Comparison of ENCODE assay signal across 21 cellular contexts in the genomic region with DNA sequence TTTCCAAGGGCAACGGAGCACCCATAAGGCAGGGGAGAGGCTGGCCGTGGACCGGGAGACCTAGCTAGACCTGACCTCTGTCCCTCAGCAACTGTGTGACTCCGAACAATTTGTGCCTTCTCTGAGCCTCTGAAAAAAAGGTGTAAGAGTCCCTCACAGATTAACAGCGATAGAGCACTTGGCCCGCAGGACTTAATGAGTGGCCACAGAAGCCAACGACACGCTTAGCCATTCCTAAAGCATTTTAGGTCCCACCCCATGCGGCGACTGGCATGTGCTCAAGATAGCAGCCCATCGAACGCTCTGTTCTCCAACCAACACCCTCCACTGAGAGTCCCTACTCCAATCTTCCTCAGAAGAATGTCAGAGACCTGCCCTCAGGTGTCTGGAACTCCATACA. TPM values are rescaled to one million over a fixed set of nuclear protein-coding genes. Genes with fewer than 3 reads are reported as not detected.
DNase-seq lines count a peak whose midpoint lies in the region; ATAC-seq and TF ChIP-seq lines count a peak whose summit lies in the region.
"Had no signal": no experiment of that assay in that cellular context is flagged by ENCODE, and none has a peak within 500 bp of the region (broad histone marks: within the 10 kb centered on the region; RNA-seq: fewer than 3 reads in every experiment).

No MANE protein-coding gene starts in this region.

- peaks cover 12% of the 10 kb centered on the region for H3K9me3 Mint-ChIP-seq in nephron

- peaks cover 45% of the 10 kb centered on the region for H3K27me3 Mint-ChIP-seq in nephron (ENCODE audit: low read depth)

- no peak overlapping the region for H3K27ac Mint-ChIP-seq in nephron
- H3K27ac Mint-ChIP-seq: CD4-positive, CD25-positive, alpha-beta regulatory T cell; HFFc6; naive thymus-derived CD4-positive, alpha-beta T cell had no signal

- no peak overlapping the region for H3K27ac ChIP-seq in ectodermal cell (ENCODE audit: insufficient read depth, low read depth, low read length, poor library complexity, severe bottlenecking)
- H3K27ac ChIP-seq: gastroesophageal sphincter, stomach had no signal

- peak overlapping the region; percentile 58 for H3K4me3 ChIP-seq in ectodermal cell (ENCODE audit: insufficient read depth, low read depth, low read length)
- H3K4me3 ChIP-seq: gastroesophageal sphincter, stomach had no signal

- no peak for TF ChIP-seq CTCF in nephron (IDR thresholded peaks at IDR 0.05; ENCODE audit: unreplicated experiment in 3 of 3)

- peaks cover 8% of the 10 kb centered on the region for H3K4me1 Mint-ChIP-seq in nephron

- no peaks in the 10 kb centered on the region for H3K9me3 ChIP-seq in ectodermal cell (ENCODE audit: control insufficient read depth, low read length)

- H3K36me3 Mint-ChIP-seq in nephron (ENCODE audit: low read depth): peaks cover 5% of the 10 kb centered on the region
- H3K36me3 Mint-ChIP-seq: CD4-positive, CD25-positive, alpha-beta regulatory T cell had no signal

- intact Hi-C loops in left ventricle myocardium superior (cut with micrococcal nuclease) (no loop called here), Right ventricle myocardium superior (cut with DNase I) (no loop called here)

- no peaks in the 10 kb centered on the region for H3K36me3 ChIP-seq in ectodermal cell (ENCODE audit: control insufficient read depth, insufficient read depth, low read length)
- H3K36me3 ChIP-seq: gastroesophageal sphincter, stomach had no signal

- H3K27me3 ChIP-seq in ectodermal cell (ENCODE audit: control insufficient read depth, insufficient read depth, low read length, poor library complexity, severe bottlenecking): peaks cover 4% of the 10 kb centered on the region

- 89 to 93% methylated on average over 12 of the region's 12 CpGs for WGBS in ectodermal cell, 2 experiments

- DNase-seq in left ventricle myocardium superior: peak; percentile 13
- no peak for DNase-seq in Right ventricle myocardium superior
- no peak for DNase-seq in activated CD4-positive, alpha-beta T cell treated with anti-CD3 and anti-CD28 coated beads, Interleukin-2, amount 50 U/mL, for 1 hour
- DNase-seq in NCI-H748 treated with DMSO at 0.1 percent for 48 hours (lab: John Stamatoyannopoulos, UW): no peak
- no peak for DNase-seq in cerebellar nuclear complex (lab: John Stamatoyannopoulos, UW)
- no peak for DNase-seq in NCI-H1417 (lab: John Stamatoyannopoulos, UW)
- DNase-seq: activated CD4-positive, alpha-beta T cell treated with anti-CD3 and anti-CD28 coated beads for 1 hour; CD4-positive, CD25-positive, alpha-beta regulatory T cell; DND-41; HFFc6; naive thymus-derived CD4-positive, alpha-beta T cell; NCI-H1105 treated with DMSO at 0.1 percent for 48 hours; NK-92 treated with Interleukin-12 subunit alpha and Interleukin-12 subunit beta, amount 100 ng/mL, for 24 hours; SHP77 treated with DMSO at 0.1 percent for 48 hours; stomach; T-helper 2 cell had no signal

- peak overlapping the region; percentile 77 to 86 (median 84) for H3K4me3 Mint-ChIP-seq in nephron
- H3K4me3 Mint-ChIP-seq: HFFc6 had no signal

- H3K4me1 ChIP-seq in ectodermal cell (ENCODE audit: control insufficient read depth, insufficient read depth, low read length): peaks cover 7% of the 10 kb centered on the region

- ATAC-seq in left ventricle myocardium superior (no peak), Right ventricle myocardium superior (ENCODE audit: poor library complexity) (no peak)
- ATAC-seq: gastroesophageal sphincter; naive thymus-derived CD4-positive, alpha-beta T cell had no signal

RNA-seq across cellular contexts. Expression of gene SULT4A1, which starts 1.5 kb away (rescaled TPM):
- total RNA-seq in left ventricle myocardium superior (0.45 TPM), Right ventricle myocardium superior (0.51 TPM)
- polyA plus RNA-seq in ectodermal cell (2013, experiment 1 of 4): 14.8 TPM
- 13.7 TPM for polyA plus RNA-seq in ectodermal cell (2013, experiment 2 of 4)
- polyA plus RNA-seq in ectodermal cell (2013, experiment 3 of 4): 13.2 TPM
- 15.5 TPM for polyA plus RNA-seq in ectodermal cell (2013, experiment 4 of 4)
- total RNA-seq: CD4-positive, CD25-positive, alpha-beta regulatory T cell; HFFc6; lower leg skin; naive thymus-derived CD4-positive, alpha-beta T cell had no signal
- polyA plus RNA-seq: CD4-positive, CD25-positive, alpha-beta regulatory T cell; naive thymus-derived CD4-positive, alpha-beta T cell had no signal

RNA-seq across cellular contexts. Expression of gene PNPLA5, which starts 31.0 kb away (rescaled TPM):
- total RNA-seq in left ventricle myocardium superior (not detected), Right ventricle myocardium superior (not detected)
- 0.15 TPM for polyA plus RNA-seq in ectodermal cell (2013, experiment 1 of 4)
- 0.09 TPM for polyA plus RNA-seq in ectodermal cell (2013, experiment 2 of 4)
- not detected for polyA plus RNA-seq in ectodermal cell (2013, experiment 3 of 4)
- polyA plus RNA-seq in ectodermal cell (2013, experiment 4 of 4): not detected
- total RNA-seq: CD4-positive, CD25-positive, alpha-beta regulatory T cell; gastroesophageal sphincter; HFFc6; naive thymus-derived CD4-positive, alpha-beta T cell; stomach had no signal
- polyA plus RNA-seq: CD4-positive, CD25-positive, alpha-beta regulatory T cell; esophagus; naive thymus-derived CD4-positive, alpha-beta T cell; stomach had no signal

RNA-seq across cellular contexts. Expression of gene EFCAB6, which starts 48.7 kb away (rescaled TPM):
- 1.5 TPM for total RNA-seq in left ventricle myocardium superior
- 1.7 TPM for total RNA-seq in Right ventricle myocardium superior
- polyA plus RNA-seq in ectodermal cell (2013, experiment 1 of 4): 2.2 TPM
- polyA plus RNA-seq in ectodermal cell (2013, experiment 2 of 4): 1.3 TPM
- polyA plus RNA-seq in ectodermal cell (2013, experiment 3 of 4): 0.85 TPM
- 1.7 TPM for polyA plus RNA-seq in ectodermal cell (2013, experiment 4 of 4)
- total RNA-seq: CD4-positive, CD25-positive, alpha-beta regulatory T cell had no signal
